ENCODE assay signal across 8 cellular contexts in genomic region chr19:19538077-19538764, GRCh38. TPM values are rescaled to one million over a fixed set of nuclear protein-coding genes. Genes with fewer than 3 reads are reported as not detected.
DNase-seq lines count a peak whose midpoint lies in the region; ATAC-seq, FAIRE-seq and TF ChIP-seq lines count a peak whose summit lies in the region.

TSS of gene CILP2 (plus strand) at chr19:19538265. CDS start at chr19:19538350, 85 bp downstream.

- peaks cover 19% of the 10 kb centered on the region for H3K36me3 Mint-ChIP-seq in Caco-2 (ENCODE audit: insufficient read depth, unreplicated experiment)
- H3K36me3 Mint-ChIP-seq in astrocyte (ENCODE audit: low read depth, unreplicated experiment) = peaks cover 6% of the 10 kb centered on the region

- no peak within 1 kb of the TSS for H3K9ac ChIP-seq in astrocyte (ENCODE audit: low read length)

- TF ChIP-seq CTCF in Caco-2 (IDR thresholded peaks at IDR 0.05; ENCODE audit: insufficient read depth in 1 of 2, low read depth in 1 of 2, low read length in 1 of 2, severe bottlenecking in 1 of 2, unreplicated experiment in 1 of 2) (no peak), astrocyte (IDR thresholded peaks at IDR 0.05; ENCODE audit: insufficient read depth, low read depth, low read length) (no peak), left lung (IDR thresholded peaks at IDR 0.05) (no peak), thoracic aorta (IDR thresholded peaks at IDR 0.05) (no peak)

- POLR2A ChIA-PET in Caco-2 (lab: Charles Lee) = no interaction called here

- H3K4me1 Mint-ChIP-seq in Caco-2 (ENCODE audit: low read depth, unreplicated experiment) (peaks cover 16% of the 10 kb centered on the region), astrocyte (ENCODE audit: low read depth, unreplicated experiment) (peaks cover 14% of the 10 kb centered on the region)

- H3K27me3 ChIP-seq in Caco-2 (replicated peaks; ENCODE audit: control insufficient read depth, insufficient read depth, low read length) = no peaks in the 10 kb centered on the region
- H3K27me3 ChIP-seq in astrocyte (ENCODE audit: insufficient read depth, low read length) = peaks cover 22% of the 10 kb centered on the region
- H3K27me3 ChIP-seq in left lung = peaks cover 33 to 68% of the 10 kb centered on the region in 2 donors
- H3K27me3 ChIP-seq in thoracic aorta (replicated peaks; ENCODE audit: insufficient read depth) = no peaks in the 10 kb centered on the region

- H3K4me1 ChIP-seq in Caco-2 (no peaks in the 10 kb centered on the region), astrocyte (ENCODE audit: insufficient read depth, low read length) (peaks cover 4% of the 10 kb centered on the region), left lung (peaks cover 16 to 39% of the 10 kb centered on the region in 2 donors), thoracic aorta (ENCODE audit: control insufficient read depth in 1 of 2, low read depth in 2 of 2) (peaks cover 4 to 32% of the 10 kb centered on the region in 2 donors)

- H2AFZ ChIP-seq in astrocyte (ENCODE audit: low read depth, low read length) = peak within 1 kb of the TSS; percentile 18

- peak within 1 kb of the TSS; percentile 72 for H3K4me2 ChIP-seq in astrocyte (ENCODE audit: low read length)

- no peaks in the 10 kb centered on the region for H3K9me3 Mint-ChIP-seq in Caco-2 (ENCODE audit: unreplicated experiment)
- H3K9me3 Mint-ChIP-seq in astrocyte (ENCODE audit: unreplicated experiment) = peaks cover 2% of the 10 kb centered on the region

- peak within 1 kb of the TSS; percentile 68 for H3K4me3 Mint-ChIP-seq in Caco-2 (ENCODE audit: unreplicated experiment)
- H3K4me3 Mint-ChIP-seq in astrocyte (ENCODE audit: unreplicated experiment) = peak within 1 kb of the TSS; percentile 27

- no peaks in the 10 kb centered on the region for H3K79me2 ChIP-seq in astrocyte (ENCODE audit: insufficient read depth, low read length)

- CTCF ChIA-PET in Caco-2 (lab: Charles Lee) = no interaction called here

- peak; percentile 60 to 75 for DNase-seq in Caco-2
- peak; percentile 30 for DNase-seq in NCI-H128 (lab: John Stamatoyannopoulos, UW; ENCODE audit: unreplicated experiment)
- no peak for DNase-seq in astrocyte (ENCODE audit: low read depth)
- no peak for DNase-seq in left lung
- DNase-seq in thoracic aorta (ENCODE audit: low spot score) = no peak
- DNase-seq in SHP77 treated with DMSO at 0.1 percent for 48 hours (lab: John Stamatoyannopoulos, UW) = no peak
- DNase-seq in NCI-H510A (lab: John Stamatoyannopoulos, UW) = no peak

- no peaks in the 10 kb centered on the region for H3K9me3 ChIP-seq in Caco-2
- no peaks in the 10 kb centered on the region for H3K9me3 ChIP-seq in astrocyte (ENCODE audit: insufficient read depth, low read depth, low read length)
- no peaks in the 10 kb centered on the region for H3K9me3 ChIP-seq in left lung
- H3K9me3 ChIP-seq in thoracic aorta = no peaks in the 10 kb centered on the region

- ATAC-seq in left lung (peak; percentile 28), thoracic aorta (ENCODE audit: insufficient number of reproducible peaks, low FRiP score, low read depth) (no peak), HG03520 (IDR thresholded peaks at IDR 0.05; ENCODE audit: unreplicated experiment) (no peak)

- no peak for FAIRE-seq in astrocyte (lab: Jason Lieb, UNC)

- no TSS peak for BruUV-seq in Caco-2 (replicated peaks; lab: Mats Ljungman, UMichigan)

- intact Hi-C loops in Caco-2 (cut with micrococcal nuclease; ENCODE audit: unreplicated experiment) = no loop called here
- intact Hi-C loops in left lung (cut with DNase I) = loop anchor here in 1 of 2 donors (10.0 kb wide), 1 partner anchor 417 kb away; no protein-coding TSS in a partner anchor

- H3K27ac ChIP-seq in astrocyte (ENCODE audit: low read depth, low read length) = no peak within 1 kb of the TSS
- H3K27ac ChIP-seq in left lung = no peak within 1 kb of the TSS
- H3K27ac ChIP-seq in thoracic aorta = no peak within 1 kb of the TSS

- H3K27ac Mint-ChIP-seq in Caco-2 (ENCODE audit: unreplicated experiment) (no peak within 1 kb of the TSS), astrocyte (ENCODE audit: unreplicated experiment) (peak within 1 kb of the TSS; percentile 34)

- H3K36me3 ChIP-seq in Caco-2 (ENCODE audit: control insufficient read depth, insufficient read depth, low read length) (no peaks in the 10 kb centered on the region), astrocyte (ENCODE audit: insufficient read depth, low read length) (no peaks in the 10 kb centered on the region), left lung (no peaks in the 10 kb centered on the region), thoracic aorta (no peaks in the 10 kb centered on the region)

- H3K27me3 Mint-ChIP-seq in Caco-2 (ENCODE audit: insufficient read depth, unreplicated experiment) (no peaks in the 10 kb centered on the region), astrocyte (ENCODE audit: low read depth, unreplicated experiment) (peaks cover 14% of the 10 kb centered on the region)

- H4K20me1 ChIP-seq in astrocyte (ENCODE audit: insufficient read depth, low read length) = peaks cover 6% of the 10 kb centered on the region

- H3K4me3 ChIP-seq in Caco-2 (ENCODE audit: low read depth, low read length) (peak within 1 kb of the TSS; percentile 46), astrocyte (ENCODE audit: insufficient read depth, low read depth, low read length) (no peak within 1 kb of the TSS), left lung (no peak within 1 kb of the TSS), thoracic aorta (peak within 1 kb of the TSS; percentile 55)

RNA-seq across cellular contexts. Expression of gene CILP2, which starts in this region (rescaled TPM):
- total RNA-seq in Caco-2 (2022) (1.1 and 1.3 TPM in 2 replicates), astrocyte (3.9 and 6.0 TPM in 2 replicates), left lung (10 to 100 TPM in 1 of 2 donors, under 1 TPM in 1; 0.31 to 17.8 TPM), thoracic aorta (1 to 10 TPM in 1 of 2 donors, under 1 TPM in 1; 0.81 to 1.5 TPM)

Comparison
In these comparisons a context has a peak if more than half of its experiments do, and no peak if none do; other contexts are left out.
1. DNase-seq: peak in Caco-2 (2 of 2) and NCI-H128 (single experiment); none in astrocyte (single experiment), left lung (0 of 2), thoracic aorta (single experiment), SHP77 treated with DMSO at 0.1 percent for 48 hours (single experiment) and NCI-H510A (single experiment).
2. H3K4me3 ChIP-seq: peak in Caco-2 (single experiment) and thoracic aorta (single experiment); none in astrocyte (single experiment) and left lung (0 of 2).